12 cellular contexts compared by ENCODE assay signal in the genomic region with DNA sequence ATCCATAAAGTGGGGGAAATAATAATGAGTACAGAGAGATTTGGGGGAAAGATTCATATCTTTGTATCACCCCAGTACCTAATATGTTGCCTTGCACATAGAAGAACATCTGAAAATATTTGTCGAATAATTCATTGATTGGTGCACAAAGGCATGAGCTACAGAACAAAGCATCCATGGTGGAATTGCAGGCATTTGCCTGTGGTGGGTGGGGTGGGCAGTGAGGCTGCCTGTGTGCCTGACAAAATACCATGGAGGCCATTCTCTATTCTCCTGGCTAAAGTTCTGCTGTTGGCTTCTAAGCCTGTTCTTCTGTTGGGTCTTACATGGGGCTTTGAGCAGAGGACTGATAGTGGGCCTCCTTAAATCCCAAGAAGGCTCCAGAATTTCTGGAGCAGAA. TPM values are rescaled to one million over a fixed set of nuclear protein-coding genes. Genes with fewer than 3 reads are reported as not detected.
"Had no signal": no experiment of that assay in that cellular context is flagged by ENCODE, and none has a peak within 500 bp of the region (broad histone marks: within the 10 kb centered on the region; RNA-seq: fewer than 3 reads in every experiment).

No MANE protein-coding gene starts in this region.

- ATAC-seq: HCT116, HepG2 had no signal

- H3K4me2 ChIP-seq: KMS-11 had no signal

- H2AFZ ChIP-seq: GM23248 had no signal

- H3K27ac ChIP-seq: GM23248, HL-60, KMS-11 had no signal

- H3K4me3 ChIP-seq: GM23248, HAP-1 had no signal

- H3K4me1 ChIP-seq: HAP-1 had no signal

- H3K36me3 ChIP-seq: HAP-1 had no signal

- H3K9me3 ChIP-seq: HAP-1 had no signal

- DNase-seq: GM23248, GOT3, H7, HFFc6, KBM-7 had no signal

- H3K9ac ChIP-seq: GM23248, KMS-11 had no signal

RNA-seq across cellular contexts. Expression of a gene that starts 10.0 kb away (rescaled TPM):
- total RNA-seq: GM23248, H4, H7, HepG2, HFFc6, HT1080 had no signal
